In the genomic region with DNA sequence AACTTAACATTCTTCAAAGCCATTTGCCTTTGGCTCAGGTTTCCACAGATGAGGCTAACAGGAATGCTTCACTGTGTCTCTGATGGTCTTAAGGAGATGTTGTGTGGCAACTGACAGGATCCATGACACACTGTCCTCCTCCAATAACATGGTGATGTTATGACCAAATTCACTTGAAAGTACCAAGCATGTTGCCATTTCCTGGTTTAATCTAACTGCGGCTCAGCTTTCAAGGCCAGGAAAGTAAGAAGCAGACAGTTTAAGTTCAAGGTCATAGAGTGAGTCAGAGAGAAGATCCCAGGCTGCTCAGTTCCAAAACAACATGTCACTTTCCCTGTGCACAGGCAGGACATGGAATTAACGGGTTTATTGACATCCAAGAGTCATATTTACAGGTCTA, we compare ENCODE assay signal across 1 cellular context.
TF ChIP-seq lines count a peak whose summit lies in the region.

No MANE protein-coding gene starts in this region.

TF ChIP-seq in HepG2, 621 proteins besides CTCF, POLR2A, EP300 and RAD21 (continued from another document and continues in another):
- TF ChIP-seq, protein P1, sequence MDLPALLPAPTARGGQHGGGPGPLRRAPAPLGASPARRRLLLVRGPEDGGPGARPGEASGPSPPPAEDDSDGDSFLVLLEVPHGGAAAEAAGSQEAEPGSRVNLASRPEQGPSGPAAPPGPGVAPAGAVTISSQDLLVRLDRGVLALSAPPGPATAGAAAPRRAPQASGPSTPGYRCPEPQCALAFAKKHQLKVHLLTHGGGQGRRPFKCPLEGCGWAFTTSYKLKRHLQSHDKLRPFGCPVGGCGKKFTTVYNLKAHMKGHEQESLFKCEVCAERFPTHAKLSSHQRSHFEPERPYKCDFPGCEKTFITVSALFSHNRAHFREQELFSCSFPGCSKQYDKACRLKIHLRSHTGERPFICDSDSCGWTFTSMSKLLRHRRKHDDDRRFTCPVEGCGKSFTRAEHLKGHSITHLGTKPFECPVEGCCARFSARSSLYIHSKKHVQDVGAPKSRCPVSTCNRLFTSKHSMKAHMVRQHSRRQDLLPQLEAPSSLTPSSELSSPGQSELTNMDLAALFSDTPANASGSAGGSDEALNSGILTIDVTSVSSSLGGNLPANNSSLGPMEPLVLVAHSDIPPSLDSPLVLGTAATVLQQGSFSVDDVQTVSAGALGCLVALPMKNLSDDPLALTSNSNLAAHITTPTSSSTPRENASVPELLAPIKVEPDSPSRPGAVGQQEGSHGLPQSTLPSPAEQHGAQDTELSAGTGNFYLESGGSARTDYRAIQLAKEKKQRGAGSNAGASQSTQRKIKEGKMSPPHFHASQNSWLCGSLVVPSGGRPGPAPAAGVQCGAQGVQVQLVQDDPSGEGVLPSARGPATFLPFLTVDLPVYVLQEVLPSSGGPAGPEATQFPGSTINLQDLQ (CRISPR knock-in tag; IDR thresholded peaks at IDR 0.05): no peak
- TF ChIP-seq KLF16 (CRISPR knock-in tag; IDR thresholded peaks at IDR 0.05) (0 out of 4 replicates have a peak, but pooled peaks of 1 of the 2 experiments have one; percentile 14), FOXK1 (CRISPR knock-in tag; IDR thresholded peaks at IDR 0.05; ENCODE audit: borderline replicate concordance, low read depth) (peak; percentile 80; the same call in 1 of the 2 replicates), ZNF24 (IDR thresholded peaks at IDR 0.05) (no peak), SOX5 (CRISPR knock-in tag; IDR thresholded peaks at IDR 0.05; ENCODE audit: borderline replicate concordance) (peak; percentile 34; the same call in 1 of the 2 replicates), ZNF33B (CRISPR knock-in tag; IDR thresholded peaks at IDR 0.05) (no peak), TBP (CRISPR knock-in tag; IDR thresholded peaks at IDR 0.05) (no peak), ZNF484 (CRISPR knock-in tag; IDR thresholded peaks at IDR 0.05; ENCODE audit: borderline replicate concordance, low read depth) (no peak), SATB2 (CRISPR knock-in tag; IDR thresholded peaks at IDR 0.05) (no peak), KAT8 (CRISPR knock-in tag; IDR thresholded peaks at IDR 0.05) (peak; percentile 41; the same call in 1 of the 2 replicates), TBL1XR1 (IDR thresholded peaks at IDR 0.05; ENCODE audit: borderline replicate concordance, low read length, partially characterized antibody) (peak; percentile 84), NCOA1 (CRISPR knock-in tag; IDR thresholded peaks at IDR 0.05) (no peak), ZNF207 (IDR thresholded peaks at IDR 0.05; ENCODE audit: borderline replicate concordance) (no peak), ETV6 (CRISPR knock-in tag; conservative IDR thresholded peaks at IDR 0.05) (no peak), ZBTB38 (CRISPR knock-in tag; IDR thresholded peaks at IDR 0.05) (no peak), REL (CRISPR knock-in tag; conservative IDR thresholded peaks at IDR 0.05) (no peak), PAX8 (CRISPR knock-in tag; IDR thresholded peaks at IDR 0.05; ENCODE audit: borderline replicate concordance) (no peak), MED1 (CRISPR knock-in tag; IDR thresholded peaks at IDR 0.05) (peak; percentile 54; the same call in 1 of the 2 replicates), ZNF138 (CRISPR knock-in tag; IDR thresholded peaks at IDR 0.05; ENCODE audit: low read depth) (no peak), ZNF644 (CRISPR knock-in tag; IDR thresholded peaks at IDR 0.05; ENCODE audit: low read depth) (peak; percentile 52; the same call in 1 of the 2 replicates), GATA4 (IDR thresholded peaks at IDR 0.05; ENCODE audit: borderline replicate concordance, low read depth) (no peak), NCOA2 (CRISPR knock-in tag; IDR thresholded peaks at IDR 0.05) (peak; percentile 38; the same call in 1 of the 2 replicates), ZNF780A (CRISPR knock-in tag; IDR thresholded peaks at IDR 0.05) (no peak), CC2D1A (CRISPR knock-in tag; IDR thresholded peaks at IDR 0.05) (no peak), ZNF12 (CRISPR knock-in tag; IDR thresholded peaks at IDR 0.05) (no peak), REXO4 (CRISPR knock-in tag; IDR thresholded peaks at IDR 0.05; ENCODE audit: borderline replicate concordance) (no peak), KLF15 (CRISPR knock-in tag; IDR thresholded peaks at IDR 0.05; ENCODE audit: borderline replicate concordance) (no peak), FOSL1 (CRISPR knock-in tag; IDR thresholded peaks at IDR 0.05; ENCODE audit: borderline replicate concordance) (peak; percentile 69; the same call in 1 of the 2 replicates), ZNF788 (CRISPR knock-in tag; IDR thresholded peaks at IDR 0.05; ENCODE audit: borderline replicate concordance) (no peak)
- TF ChIP-seq, protein P2, sequence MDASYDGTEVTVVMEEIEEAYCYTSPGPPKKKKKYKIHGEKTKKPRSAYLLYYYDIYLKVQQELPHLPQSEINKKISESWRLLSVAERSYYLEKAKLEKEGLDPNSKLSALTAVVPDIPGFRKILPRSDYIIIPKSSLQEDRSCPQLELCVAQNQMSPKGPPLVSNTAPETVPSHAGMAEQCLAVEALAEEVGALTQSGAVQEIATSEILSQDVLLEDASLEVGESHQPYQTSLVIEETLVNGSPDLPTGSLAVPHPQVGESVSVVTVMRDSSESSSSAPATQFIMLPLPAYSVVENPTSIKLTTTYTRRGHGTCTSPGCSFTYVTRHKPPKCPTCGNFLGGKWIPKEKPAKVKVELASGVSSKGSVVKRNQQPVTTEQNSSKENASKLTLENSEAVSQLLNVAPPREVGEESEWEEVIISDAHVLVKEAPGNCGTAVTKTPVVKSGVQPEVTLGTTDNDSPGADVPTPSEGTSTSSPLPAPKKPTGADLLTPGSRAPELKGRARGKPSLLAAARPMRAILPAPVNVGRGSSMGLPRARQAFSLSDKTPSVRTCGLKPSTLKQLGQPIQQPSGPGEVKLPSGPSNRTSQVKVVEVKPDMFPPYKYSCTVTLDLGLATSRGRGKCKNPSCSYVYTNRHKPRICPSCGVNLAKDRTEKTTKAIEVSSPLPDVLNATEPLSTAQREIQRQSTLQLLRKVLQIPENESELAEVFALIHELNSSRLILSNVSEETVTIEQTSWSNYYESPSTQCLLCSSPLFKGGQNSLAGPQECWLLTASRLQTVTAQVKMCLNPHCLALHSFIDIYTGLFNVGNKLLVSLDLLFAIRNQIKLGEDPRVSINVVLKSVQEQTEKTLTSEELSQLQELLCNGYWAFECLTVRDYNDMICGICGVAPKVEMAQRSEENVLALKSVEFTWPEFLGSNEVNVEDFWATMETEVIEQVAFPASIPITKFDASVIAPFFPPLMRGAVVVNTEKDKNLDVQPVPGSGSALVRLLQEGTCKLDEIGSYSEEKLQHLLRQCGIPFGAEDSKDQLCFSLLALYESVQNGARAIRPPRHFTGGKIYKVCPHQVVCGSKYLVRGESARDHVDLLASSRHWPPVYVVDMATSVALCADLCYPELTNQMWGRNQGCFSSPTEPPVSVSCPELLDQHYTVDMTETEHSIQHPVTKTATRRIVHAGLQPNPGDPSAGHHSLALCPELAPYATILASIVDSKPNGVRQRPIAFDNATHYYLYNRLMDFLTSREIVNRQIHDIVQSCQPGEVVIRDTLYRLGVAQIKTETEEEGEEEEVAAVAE (CRISPR knock-in tag; IDR thresholded peaks at IDR 0.05; ENCODE audit: borderline replicate concordance): no peak
- TF ChIP-seq, protein P3, sequence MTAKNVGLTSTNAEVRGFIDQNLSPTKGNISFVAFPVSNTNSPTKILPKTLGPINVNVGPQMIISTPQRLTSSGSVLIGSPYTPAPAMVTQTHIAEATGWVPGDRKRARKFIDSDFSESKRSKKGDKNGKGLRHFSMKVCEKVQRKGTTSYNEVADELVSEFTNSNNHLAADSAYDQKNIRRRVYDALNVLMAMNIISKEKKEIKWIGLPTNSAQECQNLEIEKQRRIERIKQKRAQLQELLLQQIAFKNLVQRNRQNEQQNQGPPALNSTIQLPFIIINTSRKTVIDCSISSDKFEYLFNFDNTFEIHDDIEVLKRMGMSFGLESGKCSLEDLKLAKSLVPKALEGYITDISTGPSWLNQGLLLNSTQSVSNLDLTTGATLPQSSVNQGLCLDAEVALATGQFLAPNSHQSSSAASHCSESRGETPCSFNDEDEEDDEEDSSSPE (CRISPR knock-in tag; IDR thresholded peaks at IDR 0.05): no peak
- TF ChIP-seq, protein P4, sequence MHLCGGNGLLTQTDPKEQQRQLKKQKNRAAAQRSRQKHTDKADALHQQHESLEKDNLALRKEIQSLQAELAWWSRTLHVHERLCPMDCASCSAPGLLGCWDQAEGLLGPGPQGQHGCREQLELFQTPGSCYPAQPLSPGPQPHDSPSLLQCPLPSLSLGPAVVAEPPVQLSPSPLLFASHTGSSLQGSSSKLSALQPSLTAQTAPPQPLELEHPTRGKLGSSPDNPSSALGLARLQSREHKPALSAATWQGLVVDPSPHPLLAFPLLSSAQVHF (CRISPR knock-in tag; IDR thresholded peaks at IDR 0.05): no peak
- TF ChIP-seq, protein P5, sequence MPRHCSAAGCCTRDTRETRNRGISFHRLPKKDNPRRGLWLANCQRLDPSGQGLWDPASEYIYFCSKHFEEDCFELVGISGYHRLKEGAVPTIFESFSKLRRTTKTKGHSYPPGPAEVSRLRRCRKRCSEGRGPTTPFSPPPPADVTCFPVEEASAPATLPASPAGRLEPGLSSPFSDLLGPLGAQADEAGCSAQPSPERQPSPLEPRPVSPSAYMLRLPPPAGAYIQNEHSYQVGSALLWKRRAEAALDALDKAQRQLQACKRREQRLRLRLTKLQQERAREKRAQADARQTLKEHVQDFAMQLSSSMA (CRISPR knock-in tag; IDR thresholded peaks at IDR 0.05): no peak
- TF ChIP-seq, protein P6, sequence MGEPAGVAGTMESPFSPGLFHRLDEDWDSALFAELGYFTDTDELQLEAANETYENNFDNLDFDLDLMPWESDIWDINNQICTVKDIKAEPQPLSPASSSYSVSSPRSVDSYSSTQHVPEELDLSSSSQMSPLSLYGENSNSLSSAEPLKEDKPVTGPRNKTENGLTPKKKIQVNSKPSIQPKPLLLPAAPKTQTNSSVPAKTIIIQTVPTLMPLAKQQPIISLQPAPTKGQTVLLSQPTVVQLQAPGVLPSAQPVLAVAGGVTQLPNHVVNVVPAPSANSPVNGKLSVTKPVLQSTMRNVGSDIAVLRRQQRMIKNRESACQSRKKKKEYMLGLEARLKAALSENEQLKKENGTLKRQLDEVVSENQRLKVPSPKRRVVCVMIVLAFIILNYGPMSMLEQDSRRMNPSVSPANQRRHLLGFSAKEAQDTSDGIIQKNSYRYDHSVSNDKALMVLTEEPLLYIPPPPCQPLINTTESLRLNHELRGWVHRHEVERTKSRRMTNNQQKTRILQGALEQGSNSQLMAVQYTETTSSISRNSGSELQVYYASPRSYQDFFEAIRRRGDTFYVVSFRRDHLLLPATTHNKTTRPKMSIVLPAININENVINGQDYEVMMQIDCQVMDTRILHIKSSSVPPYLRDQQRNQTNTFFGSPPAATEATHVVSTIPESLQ (CRISPR knock-in tag; conservative IDR thresholded peaks at IDR 0.05): no peak
- TF ChIP-seq, protein P7, sequence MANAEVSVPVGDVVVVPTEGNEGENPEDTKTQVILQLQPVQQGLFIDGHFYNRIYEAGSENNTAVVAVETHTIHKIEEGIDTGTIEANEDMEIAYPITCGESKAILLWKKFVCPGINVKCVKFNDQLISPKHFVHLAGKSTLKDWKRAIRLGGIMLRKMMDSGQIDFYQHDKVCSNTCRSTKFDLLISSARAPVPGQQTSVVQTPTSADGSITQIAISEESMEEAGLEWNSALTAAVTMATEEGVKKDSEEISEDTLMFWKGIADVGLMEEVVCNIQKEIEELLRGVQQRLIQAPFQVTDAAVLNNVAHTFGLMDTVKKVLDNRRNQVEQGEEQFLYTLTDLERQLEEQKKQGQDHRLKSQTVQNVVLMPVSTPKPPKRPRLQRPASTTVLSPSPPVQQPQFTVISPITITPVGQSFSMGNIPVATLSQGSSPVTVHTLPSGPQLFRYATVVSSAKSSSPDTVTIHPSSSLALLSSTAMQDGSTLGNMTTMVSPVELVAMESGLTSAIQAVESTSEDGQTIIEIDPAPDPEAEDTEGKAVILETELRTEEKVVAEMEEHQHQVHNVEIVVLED (CRISPR knock-in tag; IDR thresholded peaks at IDR 0.05; ENCODE audit: borderline replicate concordance): no peak
- TF ChIP-seq, protein P8, sequence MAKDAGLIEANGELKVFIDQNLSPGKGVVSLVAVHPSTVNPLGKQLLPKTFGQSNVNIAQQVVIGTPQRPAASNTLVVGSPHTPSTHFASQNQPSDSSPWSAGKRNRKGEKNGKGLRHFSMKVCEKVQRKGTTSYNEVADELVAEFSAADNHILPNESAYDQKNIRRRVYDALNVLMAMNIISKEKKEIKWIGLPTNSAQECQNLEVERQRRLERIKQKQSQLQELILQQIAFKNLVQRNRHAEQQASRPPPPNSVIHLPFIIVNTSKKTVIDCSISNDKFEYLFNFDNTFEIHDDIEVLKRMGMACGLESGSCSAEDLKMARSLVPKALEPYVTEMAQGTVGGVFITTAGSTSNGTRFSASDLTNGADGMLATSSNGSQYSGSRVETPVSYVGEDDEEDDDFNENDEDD (CRISPR knock-in tag; IDR thresholded peaks at IDR 0.05; ENCODE audit: borderline replicate concordance): no peak
- TF ChIP-seq, protein P9, sequence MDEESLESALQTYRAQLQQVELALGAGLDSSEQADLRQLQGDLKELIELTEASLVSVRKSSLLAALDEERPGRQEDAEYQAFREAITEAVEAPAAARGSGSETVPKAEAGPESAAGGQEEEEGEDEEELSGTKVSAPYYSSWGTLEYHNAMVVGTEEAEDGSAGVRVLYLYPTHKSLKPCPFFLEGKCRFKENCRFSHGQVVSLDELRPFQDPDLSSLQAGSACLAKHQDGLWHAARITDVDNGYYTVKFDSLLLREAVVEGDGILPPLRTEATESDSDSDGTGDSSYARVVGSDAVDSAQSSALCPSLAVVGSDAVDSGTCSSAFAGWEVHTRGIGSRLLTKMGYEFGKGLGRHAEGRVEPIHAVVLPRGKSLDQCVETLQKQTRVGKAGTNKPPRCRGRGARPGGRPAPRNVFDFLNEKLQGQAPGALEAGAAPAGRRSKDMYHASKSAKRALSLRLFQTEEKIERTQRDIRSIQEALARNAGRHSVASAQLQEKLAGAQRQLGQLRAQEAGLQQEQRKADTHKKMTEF (CRISPR knock-in tag; IDR thresholded peaks at IDR 0.05): peak; percentile 59; the same call in 1 of the 2 replicates
- TF ChIP-seq, protein P10, sequence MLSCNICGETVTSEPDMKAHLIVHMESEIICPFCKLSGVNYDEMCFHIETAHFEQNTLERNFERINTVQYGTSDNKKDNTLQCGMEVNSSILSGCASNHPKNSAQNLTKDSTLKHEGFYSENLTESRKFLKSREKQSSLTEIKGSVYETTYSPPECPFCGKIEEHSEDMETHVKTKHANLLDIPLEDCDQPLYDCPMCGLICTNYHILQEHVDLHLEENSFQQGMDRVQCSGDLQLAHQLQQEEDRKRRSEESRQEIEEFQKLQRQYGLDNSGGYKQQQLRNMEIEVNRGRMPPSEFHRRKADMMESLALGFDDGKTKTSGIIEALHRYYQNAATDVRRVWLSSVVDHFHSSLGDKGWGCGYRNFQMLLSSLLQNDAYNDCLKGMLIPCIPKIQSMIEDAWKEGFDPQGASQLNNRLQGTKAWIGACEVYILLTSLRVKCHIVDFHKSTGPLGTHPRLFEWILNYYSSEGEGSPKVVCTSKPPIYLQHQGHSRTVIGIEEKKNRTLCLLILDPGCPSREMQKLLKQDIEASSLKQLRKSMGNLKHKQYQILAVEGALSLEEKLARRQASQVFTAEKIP (CRISPR knock-in tag; IDR thresholded peaks at IDR 0.05; ENCODE audit: borderline replicate concordance): no peak
